ENCODE assay signal across 9 cellular contexts in genomic region chr2:12412898-12413305, GRCh38.
DNase-seq lines count a peak whose midpoint lies in the region; ATAC-seq and TF ChIP-seq lines count a peak whose summit lies in the region.
"Had no signal": no experiment of that assay in that cellular context is flagged by ENCODE, and none has a peak within 500 bp of the region (broad histone marks: within the 10 kb centered on the region; RNA-seq: fewer than 3 reads in every experiment).

No MANE protein-coding gene starts in this region.

- DNase-seq in CD8-positive, alpha-beta memory T cell = no peak
- DNase-seq in astrocyte of the spinal cord (ENCODE audit: low read depth, low spot score) (peak; percentile 31), lower leg skin (ENCODE audit: low spot score in 2 of 2) (no peak), sciatic nerve (ENCODE audit: low spot score) (no peak), NCI-H146 treated with DMSO at 0.1 percent for 48 hours (lab: John Stamatoyannopoulos, UW; ENCODE audit: unreplicated experiment) (no peak)
- DNase-seq in stimulated activated naive CD8-positive, alpha-beta T cell treated with anti-CD3 and anti-CD28 coated beads, Interleukin-15, Interleukin-2, amounts not matched to agents 100 U/mL and 50 U/mL, for 24 hours = peak; percentile 35

- no peaks in the 10 kb centered on the region for H3K27me3 ChIP-seq in CD8-positive, alpha-beta memory T cell (ENCODE audit: insufficient read depth, low read length, poor library complexity, severe bottlenecking)
- no peaks in the 10 kb centered on the region for H3K27me3 ChIP-seq in HUES6 (ENCODE audit: control insufficient read depth, insufficient read depth, low read length)

- H3K4me1 Mint-ChIP-seq in CD8-positive, alpha-beta memory T cell = peaks cover 26 to 38% (median 30%) of the 10 kb centered on the region in 3 donors

- H3K4me3 Mint-ChIP-seq in CD8-positive, alpha-beta memory T cell = peak overlapping the region in 2 of 7 donors; percentile 12
- H3K4me3 Mint-ChIP-seq: dendritic cell treated with granulocyte-macrophage colony-stimulating factor and Interleukin-4, amounts not matched to agents 40 ng/mL and 50 ng/mL, for 4 days had no signal

- H3K36me3 ChIP-seq in CD8-positive, alpha-beta memory T cell (ENCODE audit: insufficient read depth, low read length) = no peaks in the 10 kb centered on the region
- H3K36me3 ChIP-seq in HUES6 (ENCODE audit: control insufficient read depth, insufficient read depth, low read length) = no peaks in the 10 kb centered on the region

- peak overlapping the region; percentile 38 for H3K9ac ChIP-seq in HUES6 (ENCODE audit: low read length)

- H3K4me3 ChIP-seq in CD8-positive, alpha-beta memory T cell (ENCODE audit: low read length) = no peak overlapping the region
- H3K4me3 ChIP-seq in HUES6 (ENCODE audit: low read depth, low read length) (no peak overlapping the region), astrocyte of the spinal cord (ENCODE audit: low read depth, low read length) (no peak overlapping the region), lower leg skin (ENCODE audit: low read depth, poor library complexity, severe bottlenecking) (no peak overlapping the region)

- no peaks in the 10 kb centered on the region for H3K9me3 Mint-ChIP-seq in CD8-positive, alpha-beta memory T cell

- H3K4me1 ChIP-seq in CD8-positive, alpha-beta memory T cell (ENCODE audit: insufficient read depth, low read length) = peaks cover 29% of the 10 kb centered on the region
- no peaks in the 10 kb centered on the region; the same call in 1 of the 2 replicates for H3K4me1 ChIP-seq in HUES6 (ENCODE audit: control insufficient read depth, insufficient read depth, low read length)

- CTCF ChIA-PET in CD8-positive, alpha-beta memory T cell (lab: Charles Lee) = interaction anchor here (5.9 kb wide), 1 partner anchor 303 kb away, joined by 76 read pairs; the partner anchor contains the start of gene TRIB2

- POLR2A ChIA-PET in CD8-positive, alpha-beta memory T cell (lab: Charles Lee) = no interaction called here

- no peak for TF ChIP-seq POLR2A in lower leg skin (IDR thresholded peaks at IDR 0.05)

- intact Hi-C loops in lower leg skin (cut with DNase I; ENCODE audit: low total_unique reads) = no loop called here
- intact Hi-C loops in sciatic nerve (cut with DNase I) = no loop called here

- H3K27me3 Mint-ChIP-seq in CD8-positive, alpha-beta memory T cell = peaks cover 0 to 3% of the 10 kb centered on the region in 2 donors
- H3K27me3 Mint-ChIP-seq: dendritic cell treated with granulocyte-macrophage colony-stimulating factor and Interleukin-4, amounts not matched to agents 40 ng/mL and 50 ng/mL, for 4 days had no signal

- H3K27ac Mint-ChIP-seq in CD8-positive, alpha-beta memory T cell = peak overlapping the region in 5 of 8 donors; percentile 39 to 85 (median 58)
- H3K27ac Mint-ChIP-seq: dendritic cell treated with granulocyte-macrophage colony-stimulating factor and Interleukin-4, amounts not matched to agents 40 ng/mL and 50 ng/mL, for 4 days had no signal

- no peak overlapping the region for H3K27ac ChIP-seq in CD8-positive, alpha-beta memory T cell (ENCODE audit: low read depth, low read length)
- peak overlapping the region; percentile 67; the same call in 1 of the 2 replicates for H3K27ac ChIP-seq in HUES6 (ENCODE audit: low read depth, low read length)

- TF ChIP-seq CTCF in astrocyte of the spinal cord (IDR thresholded peaks at IDR 0.05; ENCODE audit: low read depth, low read length) (no peak), lower leg skin (IDR thresholded peaks at IDR 0.05) (no peak)

- H3K9me3 ChIP-seq in CD8-positive, alpha-beta memory T cell (ENCODE audit: low read length) = no peaks in the 10 kb centered on the region
- peaks cover 11% of the 10 kb centered on the region for H3K9me3 ChIP-seq in HUES6 (ENCODE audit: control insufficient read depth, insufficient read depth, low read depth, low read length)

- peaks cover 0 to 7% (median 0%) of the 10 kb centered on the region in 3 donors for H3K36me3 Mint-ChIP-seq in CD8-positive, alpha-beta memory T cell

- WGBS in lower leg skin, 2 donors = 67 to 79% methylated on average over 3 of the region's 3 CpGs

- in situ Hi-C loops in astrocyte of the spinal cord (cut with HindIII; ENCODE audit: low sequenced_read_pairs) = no loop called here

- ATAC-seq in GM21390 (IDR thresholded peaks at IDR 0.05; ENCODE audit: unreplicated experiment) (peak; percentile 98), sciatic nerve (no peak)
- ATAC-seq in stimulated activated naive CD8-positive, alpha-beta T cell treated with anti-CD3 and anti-CD28 coated beads, Interleukin-15, Interleukin-2, amounts not matched to agents 100 U/mL and 50 U/mL, for 24 hours = peak; percentile 97

Comparison
In these comparisons a context has a peak if more than half of its experiments do, and no peak if none do; other contexts are left out.
1. DNase-seq: peak in astrocyte of the spinal cord (single experiment) and stimulated activated naive CD8-positive, alpha-beta T cell treated with anti-CD3 and anti-CD28 coated beads, Interleukin-15, Interleukin-2, amounts not matched to agents 100 U/mL and 50 U/mL, for 24 hours (single experiment); none in CD8-positive, alpha-beta memory T cell (0 of 5), lower leg skin (0 of 2), sciatic nerve (single experiment) and NCI-H146 treated with DMSO at 0.1 percent for 48 hours (single experiment).